In genomic region chr22:30100770-30101169, GRCh38 we compare ENCODE assay signal across 11 cellular contexts. TPM values are rescaled to one million over a fixed set of nuclear protein-coding genes. Genes with fewer than 3 reads are reported as not detected.
"Had no signal": no experiment of that assay in that cellular context is flagged by ENCODE, and none has a peak within 500 bp of the region (broad histone marks: within the 10 kb centered on the region; RNA-seq: fewer than 3 reads in every experiment).

No MANE protein-coding gene starts in this region.

RNA-seq across cellular contexts. Expression of gene HORMAD2, which starts 20.5 kb away (rescaled TPM):
- total RNA-seq: esophagus mucosa, fibroblast of lung, glomerular endothelial cell, heart left ventricle, kidney epithelial cell, left colon, left ventricle myocardium superior, pancreas, progenitor cell of endocrine pancreas, right cardiac atrium, urinary bladder had no signal
